In the genomic region with DNA sequence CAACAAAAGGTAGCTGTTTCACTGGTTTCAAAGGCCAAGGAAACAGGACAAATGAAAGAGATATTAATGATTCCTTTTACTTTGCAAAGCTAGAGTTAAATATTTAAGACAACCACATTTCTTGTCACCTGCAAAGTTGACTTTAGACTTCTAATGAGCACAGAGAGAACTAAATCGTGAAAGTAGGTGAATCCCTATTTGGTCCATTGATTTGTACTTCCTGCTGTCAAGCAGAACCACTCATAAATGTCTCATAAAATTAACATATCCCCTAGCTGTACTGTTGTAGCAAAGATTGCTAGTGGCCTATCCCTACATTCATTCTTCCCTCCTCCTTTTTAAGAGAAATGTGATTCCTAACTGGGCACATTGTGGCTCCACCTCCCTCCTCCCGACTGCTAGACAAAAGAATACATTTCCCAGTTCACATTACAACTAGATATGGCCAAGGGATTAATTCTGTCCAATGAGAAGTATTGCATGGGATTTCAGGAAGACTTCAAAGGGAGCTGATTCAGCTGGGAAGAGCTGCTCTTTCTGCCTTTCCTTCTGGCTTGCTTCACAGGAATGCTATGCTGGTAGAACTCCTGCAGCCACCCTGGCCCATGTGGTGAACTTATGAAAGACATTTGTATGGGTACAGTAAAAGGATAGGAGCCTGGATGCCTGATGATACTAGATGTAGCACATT, we compare ENCODE assay signal across 13 cellular contexts.
DNase-seq lines count a peak whose midpoint lies in the region; ATAC-seq and TF ChIP-seq lines count a peak whose summit lies in the region.
"Had no signal": no experiment of that assay in that cellular context is flagged by ENCODE, and none has a peak within 500 bp of the region (broad histone marks: within the 10 kb centered on the region; RNA-seq: fewer than 3 reads in every experiment).

No MANE protein-coding gene starts in this region.

- H2AK5ac ChIP-seq in mesendoderm (ENCODE audit: low read length) = no peak overlapping the region

- no peak overlapping the region for H4K5ac ChIP-seq in mesendoderm (ENCODE audit: low read length)

- no peaks in the 10 kb centered on the region for H3K9me3 ChIP-seq in osteoblast (ENCODE audit: low read depth, low read length)

- H3K27ac Mint-ChIP-seq in activated B cell treated with CpG ODN at 0.5 μM for 24 hours = no peak overlapping the region
- H3K27ac Mint-ChIP-seq: activated T-cell treated with anti-CD3 and anti-CD28 coated beads, Interleukin-2, amount 50 U/mL, for 24 hours; brain had no signal

- H2BK5ac ChIP-seq in mesendoderm (ENCODE audit: low read length) = no peak overlapping the region

- H3K79me2 ChIP-seq in mesendoderm (ENCODE audit: control insufficient read depth, insufficient read depth, low read length) = no peaks in the 10 kb centered on the region
- no peaks in the 10 kb centered on the region for H3K79me2 ChIP-seq in osteoblast (ENCODE audit: insufficient read depth, low read length)

- no CpG with 5 or more reads among the region's 2 CpGs for WGBS in mesendoderm (ENCODE audit: extremely low coverage, insufficient coverage, low lambda C conversion rate)

- H2BK15ac ChIP-seq in mesendoderm (replicated peaks; ENCODE audit: low read depth) = no peak overlapping the region

- H3K4me1 Mint-ChIP-seq in activated B cell treated with CpG ODN at 0.5 μM for 24 hours = peaks cover 31% of the 10 kb centered on the region

- no peak overlapping the region for H2AFZ ChIP-seq in osteoblast (ENCODE audit: low read length)

- CTCF ChIA-PET in HEK293T (lab: Yijun Ruan, JAX) = no interaction called here
- CTCF ChIA-PET in activated B cell treated with CpG ODN at 0.5 μM for 24 hours (lab: Charles Lee) = interaction anchor here (0.6 kb wide), 1 partner anchor 202 kb away, joined by 4 read pairs; no protein-coding TSS in a partner anchor

- H3K36me3 Mint-ChIP-seq in activated B cell treated with CpG ODN at 0.5 μM for 24 hours (ENCODE audit: low read depth) = no peaks in the 10 kb centered on the region

- POLR2A ChIA-PET in HEK293T (lab: Yijun Ruan, JAX) = no interaction called here
- POLR2A ChIA-PET in activated B cell treated with CpG ODN at 0.5 μM for 24 hours (lab: Charles Lee) = no interaction called here

- H3K23ac ChIP-seq in mesendoderm (ENCODE audit: low read length) = no peak overlapping the region

- H3K56ac ChIP-seq in mesendoderm (ENCODE audit: low read length) = no peak overlapping the region

- H4K8ac ChIP-seq in mesendoderm (ENCODE audit: low read depth, low read length) = no peak overlapping the region

- H3K4me3 ChIP-seq in mesendoderm (ENCODE audit: low read length) (no peak overlapping the region), osteoblast (ENCODE audit: insufficient read depth, low read length) (no peak overlapping the region)
- H3K4me3 ChIP-seq: skin epidermis had no signal

- H3K36me3 ChIP-seq in mesendoderm (ENCODE audit: control insufficient read depth, insufficient read depth, low read length) = no peaks in the 10 kb centered on the region
- no peaks in the 10 kb centered on the region for H3K36me3 ChIP-seq in osteoblast (ENCODE audit: insufficient read depth, low read length)

- H3K4me3 Mint-ChIP-seq in activated B cell treated with CpG ODN at 0.5 μM for 24 hours = no peak overlapping the region
- H3K4me3 Mint-ChIP-seq: activated T-cell treated with anti-CD3 and anti-CD28 coated beads, Interleukin-2, amount 50 U/mL, for 24 hours; brain had no signal

- no peak overlapping the region for H3K9ac ChIP-seq in mesendoderm (ENCODE audit: low read length)

- no peaks in the 10 kb centered on the region for H4K20me1 ChIP-seq in osteoblast (ENCODE audit: insufficient read depth, low read length)

- H3K4me2 ChIP-seq in mesendoderm (ENCODE audit: low read length) (no peak overlapping the region), osteoblast (ENCODE audit: insufficient read depth, low read length) (no peak overlapping the region)

- H3K27ac ChIP-seq in mesendoderm (ENCODE audit: low read depth, low read length) (no peak overlapping the region), osteoblast (ENCODE audit: low read depth, low read length) (no peak overlapping the region)
- H3K27ac ChIP-seq: skin epidermis had no signal

- no peak for TF ChIP-seq CTCF in activated B cell treated with CpG ODN at 0.5 μM for 24 hours (IDR thresholded peaks at IDR 0.05)
- TF ChIP-seq CTCF in osteoblast (IDR thresholded peaks at IDR 0.05; ENCODE audit: extremely low read depth, low read depth, low read length) = no peak

- no peaks in the 10 kb centered on the region for H3K27me3 ChIP-seq in mesendoderm (ENCODE audit: insufficient read depth, low read length, poor library complexity)
- no peaks in the 10 kb centered on the region for H3K27me3 ChIP-seq in osteoblast (ENCODE audit: insufficient read depth, low read length)

- H3K79me1 ChIP-seq in mesendoderm (ENCODE audit: low read length) = no peaks in the 10 kb centered on the region

- H3K9me3 Mint-ChIP-seq in activated B cell treated with CpG ODN at 0.5 μM for 24 hours = peaks cover 4% of the 10 kb centered on the region
- H3K9me3 Mint-ChIP-seq: activated T-cell treated with anti-CD3 and anti-CD28 coated beads, Interleukin-2, amount 50 U/mL, for 24 hours; brain had no signal

- H3K18ac ChIP-seq in mesendoderm (ENCODE audit: low read length) = no peak overlapping the region

- H2BK120ac ChIP-seq in mesendoderm (ENCODE audit: low read depth, low read length) = no peak overlapping the region

- no peaks in the 10 kb centered on the region for H3K27me3 Mint-ChIP-seq in activated B cell treated with CpG ODN at 0.5 μM for 24 hours
- H3K27me3 Mint-ChIP-seq: activated T-cell treated with anti-CD3 and anti-CD28 coated beads, Interleukin-2, amount 50 U/mL, for 24 hours; brain had no signal

- no peaks in the 10 kb centered on the region for H3K4me1 ChIP-seq in mesendoderm (ENCODE audit: control insufficient read depth, low read depth, low read length)
- no peaks in the 10 kb centered on the region for H3K4me1 ChIP-seq in osteoblast (ENCODE audit: insufficient read depth, low read length)

- peak; percentile 65 for ATAC-seq in activated B cell treated with CpG ODN at 0.5 μM for 24 hours (ENCODE audit: low read depth)

- DNase-seq in GM04503 (ENCODE audit: low read depth) (peak; percentile 22), HEK293T (ENCODE audit: extremely low spot score) (peak; percentile 9), activated B cell treated with CpG ODN at 0.5 μM for 24 hours (no peak), mesendoderm (peak; percentile 19), osteoblast (ENCODE audit: insufficient read length, low spot score, missing footprints) (no peak), COLO829 (ENCODE audit: low spot score) (no peak), NCI-H2029 treated with DMSO at 0.1 percent for 48 hours (lab: John Stamatoyannopoulos, UW) (no peak)
- DNase-seq in stimulated activated naive CD4-positive, alpha-beta T cell (lab: John Stamatoyannopoulos, UW) = no peak
- DNase-seq: activated T-cell treated with anti-CD3 and anti-CD28 coated beads, Interleukin-2, amount 50 U/mL, for 24 hours; COR-L47; NCI-H526 had no signal

- intact Hi-C loops in activated B cell treated with CpG ODN at 0.5 μM for 24 hours (cut with micrococcal nuclease) = no loop called here

- no peak overlapping the region for H3K4ac ChIP-seq in mesendoderm (ENCODE audit: low read depth, low read length)

TF ChIP-seq in HEK293T, 16 proteins besides CTCF, POLR2A, EP300 and RAD21:
- TF ChIP-seq FOXM1 (IDR thresholded peaks at IDR 0.05; ENCODE audit: borderline replicate concordance) = no peak
- TF ChIP-seq ARNT (IDR thresholded peaks at IDR 0.05) = no peak
- TF ChIP-seq, protein P1, sequence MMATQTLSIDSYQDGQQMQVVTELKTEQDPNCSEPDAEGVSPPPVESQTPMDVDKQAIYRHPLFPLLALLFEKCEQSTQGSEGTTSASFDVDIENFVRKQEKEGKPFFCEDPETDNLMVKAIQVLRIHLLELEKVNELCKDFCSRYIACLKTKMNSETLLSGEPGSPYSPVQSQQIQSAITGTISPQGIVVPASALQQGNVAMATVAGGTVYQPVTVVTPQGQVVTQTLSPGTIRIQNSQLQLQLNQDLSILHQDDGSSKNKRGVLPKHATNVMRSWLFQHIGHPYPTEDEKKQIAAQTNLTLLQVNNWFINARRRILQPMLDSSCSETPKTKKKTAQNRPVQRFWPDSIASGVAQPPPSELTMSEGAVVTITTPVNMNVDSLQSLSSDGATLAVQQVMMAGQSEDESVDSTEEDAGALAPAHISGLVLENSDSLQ (IDR thresholded peaks at IDR 0.05) = no peak
- TF ChIP-seq SUZ12 (IDR thresholded peaks at IDR 0.05) = no peak
- no peak for TF ChIP-seq FOXK2 (IDR thresholded peaks at IDR 0.05)
- TF ChIP-seq NFRKB (IDR thresholded peaks at IDR 0.05) = no peak
- TF ChIP-seq TARDBP (IDR thresholded peaks at IDR 0.05) = no peak
- no peak for TF ChIP-seq LEF1 (IDR thresholded peaks at IDR 0.05; ENCODE audit: borderline replicate concordance)

Comparison
In these comparisons a context has a peak if more than half of its experiments do, and no peak if none do; other contexts are left out.
1. DNase-seq: peak in GM04503 (single experiment), HEK293T (single experiment) and mesendoderm (single experiment); none in activated B cell treated with CpG ODN at 0.5 μM for 24 hours (single experiment), stimulated activated naive CD4-positive, alpha-beta T cell (0 of 6), osteoblast (single experiment), COLO829 (single experiment) and NCI-H2029 treated with DMSO at 0.1 percent for 48 hours (single experiment).